Comparison of ENCODE assay signal across 8 cellular contexts in the genomic region with DNA sequence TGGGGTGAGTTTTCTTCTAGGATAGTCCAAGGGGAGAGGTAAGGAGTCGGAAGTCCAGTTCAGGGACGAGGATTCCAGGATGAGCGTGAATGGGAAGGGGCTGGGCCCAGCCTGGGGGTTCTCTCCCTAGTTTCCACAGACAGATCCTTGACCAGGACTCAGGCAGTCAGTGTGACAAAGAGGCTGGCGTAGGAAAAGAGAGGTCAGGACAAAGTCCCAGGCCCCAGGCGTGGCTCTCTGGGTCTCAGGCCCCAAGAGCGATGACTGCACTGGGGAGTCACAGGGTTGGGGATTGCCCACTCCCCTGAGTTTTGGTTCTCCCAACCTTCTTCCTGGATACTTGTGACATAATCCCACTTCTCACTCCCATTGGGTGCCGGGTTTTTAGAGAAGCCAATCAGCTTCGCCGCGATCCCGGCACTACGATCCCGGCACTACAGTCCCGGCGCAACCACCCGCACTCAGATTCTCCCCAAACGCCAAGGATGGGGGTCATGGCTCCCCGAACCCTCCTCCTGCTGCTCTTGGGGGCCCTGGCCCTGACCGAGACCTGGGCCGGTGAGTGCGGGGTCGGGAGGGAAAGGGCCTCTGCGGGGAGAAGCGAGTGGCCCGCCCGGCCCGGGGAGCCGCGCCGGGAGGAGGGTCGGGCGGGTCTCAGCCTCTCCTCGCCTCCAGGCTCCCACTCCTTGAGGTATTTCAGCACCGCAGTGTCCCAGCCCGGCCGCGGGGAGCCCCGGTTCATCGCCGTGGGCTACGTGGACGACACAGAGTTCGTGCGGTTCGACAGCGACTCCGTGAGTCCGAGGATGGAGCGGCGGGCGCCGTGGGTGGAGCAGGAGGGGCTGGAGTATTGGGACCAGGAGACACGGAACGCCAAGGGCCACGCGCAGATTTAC. TPM values are rescaled to one million over a fixed set of nuclear protein-coding genes. Genes with fewer than 3 reads are reported as not detected.
DNase-seq lines count a peak whose midpoint lies in the region; ATAC-seq and TF ChIP-seq lines count a peak whose summit lies in the region.

No MANE protein-coding gene starts in this region.

- intact Hi-C loops in heart right ventricle (cut with DNase I): loop anchor here in 1 of 10 donors (2.0 to 5.0 kb wide), 2 partner anchors 41 to 68 kb away; partner anchors contain the start of gene TRIM39

- 1% methylated on average over 56 of the region's 56 CpGs for WGBS in heart right ventricle, 2 donors
- 5 to 22% methylated on average over 10 to 44 of the region's 56 CpGs for WGBS in upper lobe of left lung, 2 donors

- peak overlapping the region; percentile 89 for H2AFZ ChIP-seq in SU-DHL-6 (ENCODE audit: low read depth, low read length, severe bottlenecking)

- no peak for TF ChIP-seq EP300 in upper lobe of left lung (IDR thresholded peaks at IDR 0.05)

- H3K27ac ChIP-seq in SU-DHL-6 (ENCODE audit: low read depth, low read length) (no peak overlapping the region), heart right ventricle (peak overlapping the region in 9 of 10 donors; percentile 56 to 91 (median 79)), upper lobe of left lung (peak overlapping the region; percentile 67 to 84 (median 82))

- no peaks in the 10 kb centered on the region for H3K9me3 ChIP-seq in SU-DHL-6 (ENCODE audit: insufficient read depth, low read length)
- H3K9me3 ChIP-seq in heart right ventricle: no peaks in the 10 kb centered on the region
- H3K9me3 ChIP-seq in upper lobe of left lung: no peaks in the 10 kb centered on the region

- H3K4me3 Mint-ChIP-seq in activated naive CD8-positive, alpha-beta T cell treated with anti-CD3 and anti-CD28 coated beads, Interleukin-2, amount 50 U/mL, for 24 hours: peak overlapping the region; percentile 86

- no peaks in the 10 kb centered on the region for H3K27me3 ChIP-seq in SU-DHL-6 (ENCODE audit: low read length)
- peaks cover 0 to 20% (median 0%) of the 10 kb centered on the region in 7 donors for H3K27me3 ChIP-seq in heart right ventricle
- no peaks in the 10 kb centered on the region for H3K27me3 ChIP-seq in upper lobe of left lung

- no peaks in the 10 kb centered on the region for H3F3A ChIP-seq in SU-DHL-6 (ENCODE audit: insufficient read depth)

- H4K20me1 ChIP-seq in SU-DHL-6 (ENCODE audit: low read depth, low read length): no peaks in the 10 kb centered on the region

- DNase-seq in DMS153 (lab: John Stamatoyannopoulos, UW) (peak; percentile 52), HuH-7.5 (ENCODE audit: low spot score) (peak; percentile 59), heart right ventricle (peak; percentile 56 to 81), pons (ENCODE audit: low spot score) (peak; percentile 90), upper lobe of left lung (peak; percentile 76 to 92)
- DNase-seq in activated naive CD8-positive, alpha-beta T cell treated with anti-CD3 and anti-CD28 coated beads, Interleukin-2, amount 50 U/mL, for 24 hours: peak; percentile 68

- H3K4me1 ChIP-seq in heart right ventricle: peaks cover 0 to 17% (median 7%) of the 10 kb centered on the region in 9 donors
- peaks cover 6 to 14% (median 11%) of the 10 kb centered on the region in 4 donors for H3K4me1 ChIP-seq in upper lobe of left lung

- peak overlapping the region; percentile 79 for H3K27ac Mint-ChIP-seq in activated naive CD8-positive, alpha-beta T cell treated with anti-CD3 and anti-CD28 coated beads, Interleukin-2, amount 50 U/mL, for 24 hours

- H3K27me3 Mint-ChIP-seq in activated naive CD8-positive, alpha-beta T cell treated with anti-CD3 and anti-CD28 coated beads, Interleukin-2, amount 50 U/mL, for 24 hours: no peaks in the 10 kb centered on the region

- peaks cover 17% of the 10 kb centered on the region for H3K36me3 Mint-ChIP-seq in activated naive CD8-positive, alpha-beta T cell treated with anti-CD3 and anti-CD28 coated beads, Interleukin-2, amount 50 U/mL, for 24 hours (ENCODE audit: low read depth)

- TF ChIP-seq POLR2A in upper lobe of left lung (IDR thresholded peaks at IDR 0.05): peak in 1 of 4 donors; percentile 61

- H3K4me3 ChIP-seq in SU-DHL-6 (ENCODE audit: insufficient read depth, low read length, poor library complexity, severe bottlenecking): peak overlapping the region; percentile 63
- H3K4me3 ChIP-seq in heart right ventricle: peak overlapping the region; percentile 48 to 99 (median 89)
- peak overlapping the region; percentile 63 to 91 (median 74) for H3K4me3 ChIP-seq in upper lobe of left lung

- peak overlapping the region; percentile 55 for H3K4me2 ChIP-seq in SU-DHL-6 (ENCODE audit: low read depth, low read length, poor library complexity, severe bottlenecking)

- peak overlapping the region; percentile 70 for H3K9ac ChIP-seq in SU-DHL-6 (ENCODE audit: low read length)

- H3K9me3 Mint-ChIP-seq in activated naive CD8-positive, alpha-beta T cell treated with anti-CD3 and anti-CD28 coated beads, Interleukin-2, amount 50 U/mL, for 24 hours: no peaks in the 10 kb centered on the region

- H3K36me3 ChIP-seq in SU-DHL-6 (ENCODE audit: low read length): no peaks in the 10 kb centered on the region
- peaks cover 0 to 5% (median 0%) of the 10 kb centered on the region in 9 donors for H3K36me3 ChIP-seq in heart right ventricle
- no peaks in the 10 kb centered on the region for H3K36me3 ChIP-seq in upper lobe of left lung

- TF ChIP-seq CTCF in SU-DHL-6 (IDR thresholded peaks at IDR 0.05; ENCODE audit: insufficient read depth, low read length, poor library complexity, severe bottlenecking): no peak
- TF ChIP-seq CTCF in heart right ventricle (IDR thresholded peaks at IDR 0.05): peak in 7 of 9 donors; percentile 17 to 59 (median 31)
- TF ChIP-seq CTCF in upper lobe of left lung (IDR thresholded peaks at IDR 0.05): peak in 4 of 6 experiments; percentile 12 to 47 (median 29)

- H3K4me1 Mint-ChIP-seq in activated naive CD8-positive, alpha-beta T cell treated with anti-CD3 and anti-CD28 coated beads, Interleukin-2, amount 50 U/mL, for 24 hours: peaks cover 21% of the 10 kb centered on the region

- no peaks in the 10 kb centered on the region for H3K9me2 ChIP-seq in SU-DHL-6 (replicated peaks; ENCODE audit: insufficient read depth, low read length)

- no peaks in the 10 kb centered on the region for H3K79me2 ChIP-seq in SU-DHL-6 (ENCODE audit: insufficient read depth, low read length)

- ATAC-seq in GM21447 (IDR thresholded peaks at IDR 0.05; ENCODE audit: unreplicated experiment): peak; percentile 94
- ATAC-seq in activated naive CD8-positive, alpha-beta T cell treated with anti-CD3 and anti-CD28 coated beads, Interleukin-2, amount 50 U/mL, for 24 hours: peak; percentile 90
- peak; percentile 94 to 97 (median 96) for ATAC-seq in heart right ventricle
- ATAC-seq in upper lobe of left lung (ENCODE audit: low FRiP score in 2 of 2): peak; percentile 89 to 97

RNA-seq across cellular contexts. Expression of gene TRIM26, which starts 46.2 kb away (rescaled TPM):
- 10 to 100 TPM; 15.5 to 29.0 (median 23.2) TPM for total RNA-seq in heart right ventricle
- 10 to 100 TPM; 12.0 to 18.0 TPM for polyA plus RNA-seq in heart right ventricle
- total RNA-seq in upper lobe of left lung: 10 to 100 TPM; 38.4 to 67.1 (median 53.8) TPM
